ENCODE assay signal across 10 cellular contexts in the genomic region with DNA sequence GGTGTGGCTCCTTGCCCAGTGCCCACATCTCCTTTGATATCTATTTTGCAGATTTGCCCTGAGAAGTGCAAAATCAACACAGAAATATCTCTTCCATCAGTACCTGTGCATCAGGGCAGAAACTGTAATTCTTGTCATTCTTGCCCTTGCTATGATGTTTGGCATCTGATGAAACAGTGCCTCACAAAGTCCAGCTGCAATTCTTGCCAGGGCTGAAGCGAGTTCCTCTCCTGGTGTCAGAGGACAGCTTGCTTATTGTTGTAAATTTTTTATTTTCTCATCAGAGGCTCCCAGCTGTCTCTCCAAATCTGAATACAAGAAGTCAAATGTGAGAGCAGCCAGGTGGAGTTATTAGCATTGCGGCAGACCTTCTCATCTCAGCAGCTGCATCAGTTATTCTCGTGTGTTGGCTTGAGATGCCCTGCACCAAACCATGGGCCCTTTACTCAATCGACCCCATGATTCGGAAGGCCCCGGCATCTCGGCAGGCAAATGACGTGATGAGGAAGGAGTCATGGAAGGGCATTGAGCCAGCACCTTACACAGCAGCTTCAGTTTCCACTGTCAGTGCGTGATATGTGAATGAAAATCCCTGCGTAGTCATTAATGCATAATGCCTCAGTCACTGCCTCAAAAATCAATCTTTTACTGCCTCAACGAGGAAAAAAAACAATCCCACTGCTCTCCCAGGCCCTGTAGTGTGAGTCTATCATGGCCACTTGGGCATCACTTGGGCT.
A peak's percentile ranks its signal among the peaks of the same experiment; 100 is the strongest.
DNase-seq lines count a peak whose midpoint lies in the region; ATAC-seq and TF ChIP-seq lines count a peak whose summit lies in the region.
"Had no signal": no experiment of that assay in that cellular context is flagged by ENCODE, and none has a peak within 500 bp of the region (broad histone marks: within the 10 kb centered on the region; RNA-seq: fewer than 3 reads in every experiment).

No MANE protein-coding gene starts in this region.

- H3K4me1 ChIP-seq in left lung, result no peaks in the 10 kb centered on the region

- ATAC-seq in HG02840 (IDR thresholded peaks at IDR 0.05; ENCODE audit: low FRiP score, unreplicated experiment), result no peak
- no peak for ATAC-seq in left lung
- ATAC-seq in GM21390 (IDR thresholded peaks at IDR 0.05; ENCODE audit: unreplicated experiment), result no peak

- H3K4me3 ChIP-seq in astrocyte of the spinal cord (ENCODE audit: low read depth, low read length), result no peak overlapping the region
- H3K4me3 ChIP-seq in left lung, result no peak overlapping the region

- H3K27me3 ChIP-seq in left lung, result no peaks in the 10 kb centered on the region

- intact Hi-C loops in left lung (cut with DNase I), result no loop called here

- H3K9me3 ChIP-seq in left lung, result no peaks in the 10 kb centered on the region

- H3K36me3 ChIP-seq in left lung, result no peaks in the 10 kb centered on the region

- in situ Hi-C loops in astrocyte of the spinal cord (cut with HindIII; ENCODE audit: low sequenced_read_pairs), result no loop called here

- DNase-seq in AG08395 (ENCODE audit: low spot score), result peak; percentile 67
- peak; percentile 68 for DNase-seq in M059J (ENCODE audit: low read depth)
- peak; percentile 82 for DNase-seq in astrocyte of the spinal cord (ENCODE audit: low read depth, low spot score)
- peak; percentile 63 for DNase-seq in medulla oblongata (ENCODE audit: extremely low spot score)
- DNase-seq in stimulated activated CD8-positive, alpha-beta memory T cell treated with anti-CD3 and anti-CD28 coated beads, Interleukin-4, amount 100 ng/mL, for 48 hours, result no peak
- DNase-seq in left lung, result no peak
- DNase-seq: activated effector memory CD4-positive, alpha-beta T cell treated with anti-CD3 and anti-CD28 coated beads, Interleukin-2, amount 50 U/mL, for 16 hours; NCI-H524 had no signal

- no peak overlapping the region for H3K27ac ChIP-seq in left lung

- TF ChIP-seq CTCF in astrocyte of the spinal cord (IDR thresholded peaks at IDR 0.05; ENCODE audit: low read depth, low read length) (no peak), left lung (IDR thresholded peaks at IDR 0.05) (no peak)

Comparison
In these comparisons a context has a peak if more than half of its experiments do, and no peak if none do; other contexts are left out.
1. DNase-seq: peak in AG08395 (single experiment), M059J (single experiment), astrocyte of the spinal cord (single experiment) and medulla oblongata (single experiment); none in stimulated activated CD8-positive, alpha-beta memory T cell treated with anti-CD3 and anti-CD28 coated beads, Interleukin-4, amount 100 ng/mL, for 48 hours (single experiment) and left lung (0 of 2).